ENCODE assay signal across 10 cellular contexts in the genomic region with DNA sequence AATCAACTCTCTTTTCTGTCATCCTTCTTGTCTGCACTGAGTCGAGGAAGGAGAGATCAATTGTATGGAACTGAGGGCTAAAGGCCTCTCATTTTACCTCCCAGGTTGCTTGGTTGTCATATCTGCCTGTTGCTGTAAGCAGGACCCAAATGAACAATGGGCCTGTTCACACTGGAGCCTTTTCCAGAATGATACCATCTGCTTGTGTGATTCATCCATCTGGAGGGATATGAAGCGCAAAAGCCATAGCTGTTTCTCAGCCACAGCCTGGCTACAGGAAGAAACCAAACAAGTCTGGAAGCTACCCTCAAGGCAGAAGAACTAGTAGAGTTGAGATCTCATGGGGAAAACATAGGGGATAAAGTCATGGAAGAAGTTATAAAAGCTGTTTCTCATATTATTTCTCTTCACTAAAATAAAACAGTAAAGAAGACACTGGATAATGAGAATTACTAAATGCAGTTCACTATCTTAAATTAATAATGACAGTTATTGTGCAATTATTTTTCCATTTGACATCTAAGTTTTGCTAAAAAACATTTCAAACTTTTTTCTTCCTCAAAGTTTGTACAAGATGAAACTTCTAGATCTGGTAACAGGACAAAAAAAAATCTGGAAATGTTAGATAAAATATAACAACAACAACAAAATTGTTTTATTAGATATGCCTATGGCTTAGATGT.
DNase-seq lines count a peak whose midpoint lies in the region; ATAC-seq and TF ChIP-seq lines count a peak whose summit lies in the region.
"Had no signal": no experiment of that assay in that cellular context is flagged by ENCODE, and none has a peak within 500 bp of the region (broad histone marks: within the 10 kb centered on the region; RNA-seq: fewer than 3 reads in every experiment).

No MANE protein-coding gene starts in this region.

- peak overlapping the region; percentile 91 for H3K27ac Mint-ChIP-seq in glutamatergic neuron (ENCODE audit: unreplicated experiment)
- H3K27ac Mint-ChIP-seq: progenitor cell of endocrine pancreas had no signal

- ATAC-seq in GM21447 (IDR thresholded peaks at IDR 0.05; ENCODE audit: unreplicated experiment) (no peak), HG03095 (IDR thresholded peaks at IDR 0.05; ENCODE audit: unreplicated experiment) (no peak), HG02759 (IDR thresholded peaks at IDR 0.05; ENCODE audit: unreplicated experiment) (no peak), HG02938 (IDR thresholded peaks at IDR 0.05; ENCODE audit: unreplicated experiment) (no peak)

- no peaks in the 10 kb centered on the region for H3K36me3 ChIP-seq in adipocyte (ENCODE audit: control insufficient read depth, insufficient read depth, low read length, severe bottlenecking)
- H3K36me3 ChIP-seq: stomach had no signal

- TF ChIP-seq CTCF in HL-60 (IDR thresholded peaks at IDR 0.05; ENCODE audit: insufficient read depth, low read length) (no peak), glutamatergic neuron (IDR thresholded peaks at IDR 0.05; ENCODE audit: partially characterized antibody, unreplicated experiment) (no peak)

- no peak overlapping the region for H3K9ac ChIP-seq in adipocyte (ENCODE audit: low read length)

- H3K9me3 ChIP-seq in adipocyte (ENCODE audit: control insufficient read depth, low read length): no peaks in the 10 kb centered on the region
- H3K9me3 ChIP-seq: stomach had no signal

- H3K9me3 Mint-ChIP-seq in glutamatergic neuron (ENCODE audit: unreplicated experiment): peaks cover 6% of the 10 kb centered on the region

- DNase-seq in HL-60 (ENCODE audit: low read depth in 1 of 2, low spot score in 1 of 2) (no peak), adipocyte (ENCODE audit: low read depth) (peak; percentile 78), glutamatergic neuron (no peak), stromal cell of bone marrow (ENCODE audit: low read depth) (peak; percentile 54)
- DNase-seq: stomach had no signal

- no peaks in the 10 kb centered on the region for H3K27me3 ChIP-seq in HL-60 (ENCODE audit: insufficient read depth, poor library complexity, severe bottlenecking)
- no peaks in the 10 kb centered on the region for H3K27me3 ChIP-seq in adipocyte (replicated peaks; ENCODE audit: control insufficient read depth, insufficient read depth, low read length)
- H3K27me3 ChIP-seq: stomach had no signal

- peaks cover 4% of the 10 kb centered on the region for H3K27me3 Mint-ChIP-seq in glutamatergic neuron (ENCODE audit: unreplicated experiment)
- H3K27me3 Mint-ChIP-seq: progenitor cell of endocrine pancreas had no signal

- H3K4me1 ChIP-seq in adipocyte (ENCODE audit: control insufficient read depth, insufficient read depth, low read length): peaks cover 32% of the 10 kb centered on the region
- H3K4me1 ChIP-seq: stomach had no signal

- H3K4me3 ChIP-seq in HL-60 (replicated peaks; ENCODE audit: insufficient read depth, low read length) (no peak overlapping the region), adipocyte (ENCODE audit: low read length) (no peak overlapping the region)
- H3K4me3 ChIP-seq: stomach had no signal

- H3K4me3 Mint-ChIP-seq in glutamatergic neuron (ENCODE audit: unreplicated experiment): peak overlapping the region; percentile 26

- peak overlapping the region; percentile 64 for H3K27ac ChIP-seq in HL-60 (replicated peaks)

- H3K36me3 Mint-ChIP-seq in glutamatergic neuron (ENCODE audit: unreplicated experiment): no peaks in the 10 kb centered on the region

- H3K4me1 Mint-ChIP-seq in glutamatergic neuron (ENCODE audit: low read depth, unreplicated experiment): peaks cover 24% of the 10 kb centered on the region

Comparison
In these comparisons a context has a peak if more than half of its experiments do, and no peak if none do; other contexts are left out.
1. DNase-seq: peak in adipocyte (single experiment) and stromal cell of bone marrow (single experiment); none in HL-60 (0 of 2) and glutamatergic neuron (single experiment).